Comparison of ENCODE assay signal across 28 cellular contexts in the genomic region with DNA sequence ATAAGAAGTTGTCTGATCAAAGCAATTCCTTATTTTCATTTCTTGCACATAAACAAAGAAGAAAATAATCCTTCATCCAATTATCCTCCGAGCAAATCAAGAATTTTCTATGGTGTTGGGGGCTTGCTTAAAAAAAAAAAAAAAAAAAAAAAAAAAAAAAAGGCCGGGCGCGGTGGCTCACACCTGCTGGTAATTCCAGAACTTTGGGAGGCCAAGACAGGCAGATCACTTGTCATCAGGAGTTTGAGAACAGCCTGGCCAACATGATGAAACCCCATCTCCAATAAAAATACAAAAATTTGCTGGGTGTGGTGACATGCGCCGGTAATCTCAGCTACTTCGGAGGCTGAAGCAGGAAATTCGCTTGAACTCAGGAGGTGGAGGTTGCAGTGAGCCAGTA.
"Had no signal": no experiment of that assay in that cellular context is flagged by ENCODE, and none has a peak within 500 bp of the region (broad histone marks: within the 10 kb centered on the region; RNA-seq: fewer than 3 reads in every experiment).

No MANE protein-coding gene starts in this region.

- H3K9me3 Mint-ChIP-seq: activated CD4-positive, alpha-beta memory T cell treated with anti-CD3 and anti-CD28 coated beads, Interleukin-2, amount 10 ng/mL, durations not matched to agents 7 days and 5 days; activated naive CD4-positive, alpha-beta T cell treated with anti-CD3 and anti-CD28 coated beads, Interleukin-2, amount 50 U/mL, for 72 hours; activated T-cell treated with anti-CD3 and anti-CD28 coated beads, Interleukin-2, amount 50 U/mL, for 4 hours had no signal

- H3K4me2 ChIP-seq: SK-N-SH had no signal

- H3K27me3 ChIP-seq: brain microvascular endothelial cell, cardiac muscle cell, SJCRH30 had no signal

- H3K9me3 ChIP-seq: SJCRH30, SK-N-SH had no signal

- H3K4me3 ChIP-seq: cardiac muscle cell, SJCRH30 had no signal

- H3K27me3 Mint-ChIP-seq: activated CD4-positive, alpha-beta memory T cell treated with anti-CD3 and anti-CD28 coated beads, Interleukin-2, amount 10 ng/mL, durations not matched to agents 7 days and 5 days; activated CD4-positive, alpha-beta T cell treated with anti-CD3 and anti-CD28 coated beads for 36 hours had no signal

- H3K9ac ChIP-seq: SK-N-SH had no signal

- H3K27ac Mint-ChIP-seq: activated CD4-positive, alpha-beta memory T cell treated with anti-CD3 and anti-CD28 coated beads, Interleukin-2, amount 10 ng/mL, durations not matched to agents 7 days and 5 days had no signal

- H3K4me1 Mint-ChIP-seq: activated CD4-positive, alpha-beta memory T cell treated with anti-CD3 and anti-CD28 coated beads, Interleukin-2, amount 10 ng/mL, durations not matched to agents 7 days and 5 days had no signal

- H3K4me3 Mint-ChIP-seq: activated CD4-positive, alpha-beta memory T cell treated with anti-CD3 and anti-CD28 coated beads, Interleukin-2, amount 10 ng/mL, durations not matched to agents 7 days and 5 days; activated CD4-positive, alpha-beta T cell treated with anti-CD3 and anti-CD28 coated beads for 36 hours; activated T-cell treated with anti-CD3 and anti-CD28 coated beads, Interleukin-2, amount 50 U/mL, for 4 hours had no signal

- ATAC-seq: activated CD4-positive, alpha-beta T cell treated with anti-CD3 and anti-CD28 coated beads for 36 hours; activated naive CD4-positive, alpha-beta T cell treated with anti-CD3 and anti-CD28 coated beads, Interleukin-2, amount 50 U/mL, for 72 hours; activated T-cell treated with anti-CD3 and anti-CD28 coated beads, Interleukin-2, amount 50 U/mL, for 4 hours; Panc1; Right ventricle myocardium inferior had no signal

- H3K9me2 ChIP-seq: SK-N-SH had no signal

- H3K27ac ChIP-seq: brain microvascular endothelial cell, cardiac muscle cell, SJCRH30, VCaP had no signal

- DNase-seq: activated CD4-positive, alpha-beta memory T cell treated with anti-CD3 and anti-CD28 coated beads, Interleukin-2, amount 10 ng/mL, durations not matched to agents 7 days and 5 days; activated CD4-positive, alpha-beta T cell treated with anti-CD3 and anti-CD28 coated beads for 36 hours; activated CD4-positive, alpha-beta T cell treated with anti-CD3 and anti-CD28 coated beads, Interleukin-2, amount 50 U/mL, for 1 hour; activated CD4-positive, CD25-positive, alpha-beta regulatory T cell; activated CD8-positive, alpha-beta memory T cell treated with anti-CD3 and anti-CD28 coated beads, Interleukin-2, amount 50 U/mL, for 48 hours; activated effector memory CD4-positive, alpha-beta T cell treated with anti-CD3 and anti-CD28 coated beads, Interleukin-2, amount 50 U/mL, for 16 hours; activated naive CD4-positive, alpha-beta T cell treated with Interleukin-2 at 50 U/mL for 16 hours; activated T-cell treated with anti-CD3 and anti-CD28 coated beads, Interleukin-2, amount 50 U/mL, for 4 hours; brain microvascular endothelial cell; cerebellar nuclear complex; KBM-7; NCI-H1048; NCI-H146; NCI-H187 treated with DMSO at 0.1 percent for 48 hours; NCI-H2081 treated with DMSO at 0.1 percent for 48 hours; NCI-H2171; NCI-H2227 treated with DMSO at 0.1 percent for 48 hours; NCI-H526 treated with DMSO at 0.1 percent for 48 hours; OCI-M1; RPMI8226; SJCRH30; SK-N-SH; T-helper 1 cell had no signal
